ENCODE assay signal across 10 cellular contexts in genomic region chr17:80277751-80278671, GRCh38. TPM values are rescaled to one million over a fixed set of nuclear protein-coding genes. Genes with fewer than 3 reads are reported as not detected.
DNase-seq lines count a peak whose midpoint lies in the region; ATAC-seq, FAIRE-seq and TF ChIP-seq lines count a peak whose summit lies in the region.
"Had no signal": no experiment of that assay in that cellular context is flagged by ENCODE, and none has a peak within 500 bp of the region (broad histone marks: within the 10 kb centered on the region; RNA-seq: fewer than 3 reads in every experiment).

No MANE protein-coding gene starts in this region.

- peaks cover 3% of the 10 kb centered on the region; the same call in 1 of the 3 replicates for H3K4me1 ChIP-seq in A549
- H3K4me1 ChIP-seq in effector memory CD4-positive, alpha-beta T cell (ENCODE audit: control insufficient read depth, insufficient read depth, low read length, poor library complexity, severe bottlenecking) = peaks cover 11% of the 10 kb centered on the region

- DNase-seq in A549 (ENCODE audit: low read depth in 1 of 2, low spot score in 1 of 2) = no peak
- DNase-seq in NCI-H226 = peak; percentile 73
- no peak for DNase-seq in effector memory CD4-positive, alpha-beta T cell
- DNase-seq in mucosa of gallbladder (ENCODE audit: low spot score) = peak; percentile 57
- no peak for DNase-seq in NOMO-1 treated with DMSO at 0.1 percent for 48 hours (lab: John Stamatoyannopoulos, UW; ENCODE audit: unreplicated experiment)
- DNase-seq in activated effector memory CD4-positive, alpha-beta T cell treated with anti-CD3 and anti-CD28 coated beads, Interleukin-2, amount 50 U/mL, for 16 hours = no peak
- DNase-seq in OCI-M1 (lab: John Stamatoyannopoulos, UW) = no peak
- no peak for DNase-seq in foreskin fibroblast
- DNase-seq: BE2C, NCI-H1105 had no signal

- H3K27me3 ChIP-seq in effector memory CD4-positive, alpha-beta T cell (replicated peaks; ENCODE audit: control insufficient read depth, insufficient read depth, low read length, poor library complexity, severe bottlenecking) = no peaks in the 10 kb centered on the region
- H3K27me3 ChIP-seq: BE2C had no signal

- H3K36me3 ChIP-seq in effector memory CD4-positive, alpha-beta T cell (ENCODE audit: control insufficient read depth, insufficient read depth, low read length) = peaks cover 56% of the 10 kb centered on the region
- H3K36me3 ChIP-seq: BE2C had no signal

- CTCF ChIA-PET in A549 (lab: Yijun Ruan, JAX) = interaction anchor here (1.2 to 2.0 kb wide), 3 partner anchors 9 to 177 kb away, joined by 5 to 9 read pairs (median 6); partner anchors contain the start of gene GAA

- no peak for TF ChIP-seq POLR2A in A549 (IDR thresholded peaks at IDR 0.05; ENCODE audit: low read length)

- peak overlapping the region in 1 of 2 experiments; percentile 55; a peak in 3 of 6 replicates for H3K27ac ChIP-seq in A549
- peak overlapping the region; percentile 18 for H3K27ac ChIP-seq in effector memory CD4-positive, alpha-beta T cell (ENCODE audit: insufficient read depth, low read length, poor library complexity, severe bottlenecking)

- TF ChIP-seq RAD21 in A549 (conservative IDR thresholded peaks at IDR 0.05 in 1 of 2, IDR thresholded peaks at IDR 0.05 in 1 of 2) = no peak

- H3K4me3 ChIP-seq in A549 (no peak overlapping the region), foreskin fibroblast (ENCODE audit: low read depth in 1 of 2, low read length in 2 of 2) (no peak overlapping the region)
- H3K4me3 ChIP-seq in effector memory CD4-positive, alpha-beta T cell (ENCODE audit: insufficient read depth, low read depth, low read length, poor library complexity, severe bottlenecking) = no peak overlapping the region

- 85% methylated on average over 31 of the region's 34 CpGs for WGBS in A549 (ENCODE audit: missing lambda C conversion rate)

- no peaks in the 10 kb centered on the region for H3K9me3 ChIP-seq in A549
- no peaks in the 10 kb centered on the region for H3K9me3 ChIP-seq in effector memory CD4-positive, alpha-beta T cell (ENCODE audit: control insufficient read depth, low read length)
- H3K9me3 ChIP-seq: BE2C had no signal

- TF ChIP-seq EP300 in A549 (IDR thresholded peaks at IDR 0.05) = no peak

- ATAC-seq in A549 = peak; percentile 37 to 50

- POLR2A ChIA-PET in A549 (lab: Yijun Ruan, JAX) = interaction anchor here (1.5 kb wide), 1 partner anchor 17 kb away, joined by 6 read pairs; the partner anchor contains the start of gene RNF213

- H3K4me2 ChIP-seq in A549 = no peak overlapping the region

- TF ChIP-seq CTCF in A549 (IDR thresholded peaks at IDR 0.05) = no peak
- TF ChIP-seq CTCF in foreskin fibroblast (IDR thresholded peaks at IDR 0.05; ENCODE audit: low read depth, low read length) = no peak

- FAIRE-seq in A549 (lab: Jason Lieb, UNC) = no peak

TF ChIP-seq in A549, 52 proteins besides CTCF, POLR2A, EP300 and RAD21:
- TF ChIP-seq ZSCAN20 (CRISPR knock-in tag; IDR thresholded peaks at IDR 0.05) (no peak), NFE2L2 (conservative IDR thresholded peaks at IDR 0.05; ENCODE audit: low read length) (no peak), RARB (CRISPR knock-in tag; IDR thresholded peaks at IDR 0.05) (no peak), HEYL (CRISPR knock-in tag; IDR thresholded peaks at IDR 0.05) (no peak), CEBPB (IDR thresholded peaks at IDR 0.05) (no peak), REST (IDR thresholded peaks at IDR 0.05) (no peak), NPAS2 (CRISPR knock-in tag; IDR thresholded peaks at IDR 0.05; ENCODE audit: borderline replicate concordance) (no peak), ZNF302 (CRISPR knock-in tag; IDR thresholded peaks at IDR 0.05) (no peak), BHLHE40 (IDR thresholded peaks at IDR 0.05; ENCODE audit: low read depth, low read length) (no peak)
- TF ChIP-seq, protein P1, sequence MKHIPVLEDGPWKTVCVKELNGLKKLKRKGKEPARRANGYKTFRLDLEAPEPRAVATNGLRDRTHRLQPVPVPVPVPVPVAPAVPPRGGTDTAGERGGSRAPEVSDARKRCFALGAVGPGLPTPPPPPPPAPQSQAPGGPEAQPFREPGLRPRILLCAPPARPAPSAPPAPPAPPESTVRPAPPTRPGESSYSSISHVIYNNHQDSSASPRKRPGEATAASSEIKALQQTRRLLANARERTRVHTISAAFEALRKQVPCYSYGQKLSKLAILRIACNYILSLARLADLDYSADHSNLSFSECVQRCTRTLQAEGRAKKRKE (CRISPR knock-in tag; IDR thresholded peaks at IDR 0.05; ENCODE audit: low read depth) = no peak

RNA-seq across cellular contexts. Expression of gene RNF213, which starts 17.4 kb away (rescaled TPM):
- 127 and 182 TPM in 2 replicates for polyA plus RNA-seq in A549 (2011; rRNA removed)
- polyA plus RNA-seq in A549 (2012; cell fraction: cytosol; rRNA removed) = 64.8 and 76.2 TPM in 2 replicates
- polyA plus RNA-seq in A549 (2012; cell fraction: nucleus; rRNA removed) = 268 and 329 TPM in 2 replicates
- 55.6 to 61.6 TPM (median 59.1 TPM) in 3 replicates for polyA plus RNA-seq in A549 (2017; fragmentation: RNase III; extraction: RNeasy Plus Mini Kit Qiagen cat#74134 plus additional on column Dnase treatment)
- polyA minus RNA-seq in A549 (2011; rRNA and poly(A)+ RNA removed) = 331 and 462 TPM in 2 replicates
- 147 TPM for total RNA-seq in mucosa of gallbladder

RNA-seq across cellular contexts. Expression of gene SLC26A11, which starts 57.8 kb away (rescaled TPM):
- polyA plus RNA-seq in A549 (2011; rRNA removed) (8.3 and 9.5 TPM in 2 replicates), A549 (2017; fragmentation: RNase III; extraction: RNeasy Plus Mini Kit Qiagen cat#74134 plus additional on column Dnase treatment) (9.1 to 13.7 TPM (median 13.1 TPM) in 3 replicates)
- 13.7 and 22.6 TPM in 2 replicates for polyA plus RNA-seq in A549 (2012; cell fraction: cytosol; rRNA removed)
- polyA plus RNA-seq in A549 (2012; cell fraction: nucleus; rRNA removed) = 75.4 and 89.8 TPM in 2 replicates
- polyA minus RNA-seq in A549 (2011; rRNA and poly(A)+ RNA removed) = 6.9 and 12.4 TPM in 2 replicates
- total RNA-seq in mucosa of gallbladder = 16.3 TPM

RNA-seq across cellular contexts. Expression of gene SGSH, which starts 57.9 kb away (rescaled TPM):
- polyA plus RNA-seq in A549 (2011; rRNA removed) = 14.1 and 14.5 TPM in 2 replicates
- polyA plus RNA-seq in A549 (2012; cell fraction: cytosol; rRNA removed) = 25.4 and 26.4 TPM in 2 replicates
- 118 and 137 TPM in 2 replicates for polyA plus RNA-seq in A549 (2012; cell fraction: nucleus; rRNA removed)
- polyA plus RNA-seq in A549 (2017; fragmentation: RNase III; extraction: RNeasy Plus Mini Kit Qiagen cat#74134 plus additional on column Dnase treatment) = 24.0 to 26.2 TPM (median 24.7 TPM) in 3 replicates
- polyA minus RNA-seq in A549 (2011; rRNA and poly(A)+ RNA removed) = 9.2 and 12.4 TPM in 2 replicates
- 64.8 TPM for total RNA-seq in mucosa of gallbladder

Comparison
In these comparisons a context has a peak if more than half of its experiments do, and no peak if none do; other contexts are left out.
1. DNase-seq: peak in NCI-H226 (single experiment) and mucosa of gallbladder (single experiment); none in A549 (0 of 2), effector memory CD4-positive, alpha-beta T cell (0 of 3), NOMO-1 treated with DMSO at 0.1 percent for 48 hours (single experiment), activated effector memory CD4-positive, alpha-beta T cell treated with anti-CD3 and anti-CD28 coated beads, Interleukin-2, amount 50 U/mL, for 16 hours (single experiment), OCI-M1 (single experiment) and foreskin fibroblast (0 of 2).